ENCODE assay signal across 24 cellular contexts in the genomic region with DNA sequence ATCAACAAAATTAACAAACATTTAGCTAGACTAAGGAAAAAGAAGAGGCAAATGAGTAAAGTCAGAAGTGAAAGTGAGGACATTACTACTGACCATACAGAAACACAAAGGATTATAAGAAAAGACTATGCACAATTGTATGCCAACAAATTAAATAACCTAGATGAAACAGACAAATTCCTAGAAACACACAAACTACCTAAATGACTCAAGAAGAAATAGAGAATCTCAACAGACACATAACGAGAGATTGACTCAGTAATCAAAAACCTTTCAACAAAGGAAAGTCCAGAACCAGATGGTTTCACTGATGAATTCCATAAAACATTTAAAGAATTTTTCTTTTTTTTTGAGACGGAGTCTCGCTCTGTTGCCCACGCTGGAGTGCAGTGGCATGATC. TPM values are rescaled to one million over a fixed set of nuclear protein-coding genes. Genes with fewer than 3 reads are reported as not detected.
DNase-seq lines count a peak whose midpoint lies in the region; ATAC-seq and TF ChIP-seq lines count a peak whose summit lies in the region.
"Had no signal": no experiment of that assay in that cellular context is flagged by ENCODE, and none has a peak within 500 bp of the region (broad histone marks: within the 10 kb centered on the region; RNA-seq: fewer than 3 reads in every experiment).

No MANE protein-coding gene starts in this region.

- H3K9ac ChIP-seq in trophoblast cell (ENCODE audit: low read length) = no peak overlapping the region

- no peak overlapping the region for H3K4me2 ChIP-seq in trophoblast cell (ENCODE audit: low read length)

- no peak overlapping the region for H3K23ac ChIP-seq in trophoblast cell (ENCODE audit: low read length)

- peak; percentile 70 for ATAC-seq in activated CD4-positive, alpha-beta T cell treated with anti-CD3 and anti-CD28 coated beads for 36 hours
- ATAC-seq in GM19351 (IDR thresholded peaks at IDR 0.05; ENCODE audit: unreplicated experiment) (peak; percentile 39), WTC11 (no peak)

- H3K18ac ChIP-seq in trophoblast cell (ENCODE audit: low read length) = peak overlapping the region; percentile 84

- H3K36me3 ChIP-seq in trophoblast cell (ENCODE audit: control insufficient read depth in 1 of 2, insufficient read depth in 2 of 2, low read length in 2 of 2) = peaks cover 0 to 1% of the 10 kb centered on the region in 2 experiments
- H3K36me3 ChIP-seq: Peyer's patch had no signal

- peak overlapping the region; percentile 93 for H4K91ac ChIP-seq in trophoblast cell (ENCODE audit: low read depth, low read length)

- H4K8ac ChIP-seq in trophoblast cell (ENCODE audit: low read depth, low read length) = no peak overlapping the region

- no peaks in the 10 kb centered on the region for H3K27me3 ChIP-seq in trophoblast cell (ENCODE audit: insufficient read depth, low read length)
- H3K27me3 ChIP-seq: Peyer's patch had no signal

- H3K14ac ChIP-seq in trophoblast cell (ENCODE audit: low read length) = peak overlapping the region; percentile 96

- H3K27ac Mint-ChIP-seq in activated CD4-positive, alpha-beta T cell treated with anti-CD3 and anti-CD28 coated beads for 36 hours = no peak overlapping the region
- 0 out of 2 replicates have a peak overlapping the region, but pooled peaks have one; percentile 6 for H3K27ac Mint-ChIP-seq in WTC11
- H3K27ac Mint-ChIP-seq: CD8-positive, alpha-beta memory T cell had no signal

- no peak overlapping the region for H3K4me3 ChIP-seq in trophoblast cell (ENCODE audit: low read depth, low read length)
- H3K4me3 ChIP-seq: Peyer's patch had no signal

- no peak overlapping the region for H2AFZ ChIP-seq in trophoblast cell (ENCODE audit: insufficient read depth, low read length, poor library complexity)

- H2BK12ac ChIP-seq in trophoblast cell (ENCODE audit: low read length) = peak overlapping the region; percentile 95

- DNase-seq in activated CD4-positive, alpha-beta T cell treated with anti-CD3 and anti-CD28 coated beads for 36 hours = no peak
- DNase-seq in activated CD4-positive, alpha-beta T cell treated with anti-CD3 and anti-CD28 coated beads for 4 hours = no peak
- no peak for DNase-seq in WTC11 (ENCODE audit: low spot score)
- no peak for DNase-seq in trophoblast cell
- DNase-seq in hippocampal formation (lab: John Stamatoyannopoulos, UW) = no peak
- no peak for DNase-seq in activated CD4-positive, CD25-positive, alpha-beta regulatory T cell treated with anti-CD3 and anti-CD28 coated beads, Interleukin-2, amount 50 U/mL, for 72 hours
- no peak for DNase-seq in activated naive CD4-positive, alpha-beta T cell (lab: John Stamatoyannopoulos, UW)
- DNase-seq: ACHN; C1 segment of cervical spinal cord; Calu3; CD8-positive, alpha-beta memory T cell; GDM1; GOT3; HCEC 1CT; KG1; NCI-H1105; NCI-H146; NCI-H2029 treated with DMSO at 0.1 percent for 48 hours; NCI-H345; NCI-H524; NCI-H82; Peyer's patch had no signal

- no peak overlapping the region for H4K12ac ChIP-seq in trophoblast cell (ENCODE audit: low read depth, low read length)

- CTCF ChIA-PET in activated CD4-positive, alpha-beta T cell treated with anti-CD3 and anti-CD28 coated beads for 36 hours (lab: Charles Lee) = no interaction called here
- CTCF ChIA-PET in WTC11 (lab: Charles Lee) = interaction anchor here (2.3 kb wide), 1 partner anchor 18 kb away, joined by 9 read pairs; no protein-coding TSS in a partner anchor

- H3K9me3 ChIP-seq in trophoblast cell (ENCODE audit: insufficient read depth, low read depth, low read length) = no peaks in the 10 kb centered on the region

- H3K27me3 Mint-ChIP-seq in activated CD4-positive, alpha-beta T cell treated with anti-CD3 and anti-CD28 coated beads for 36 hours = peaks cover 2% of the 10 kb centered on the region
- H3K27me3 Mint-ChIP-seq in WTC11 (ENCODE audit: low read depth) = no peaks in the 10 kb centered on the region

- peak overlapping the region; percentile 98 for H2BK5ac ChIP-seq in trophoblast cell (ENCODE audit: low read depth, low read length, poor library complexity)

- peak overlapping the region; percentile 86 for H3K27ac ChIP-seq in trophoblast cell (ENCODE audit: low read depth, low read length)
- H3K27ac ChIP-seq: 22Rv1, Peyer's patch had no signal

- intact Hi-C loops in activated CD4-positive, alpha-beta T cell treated with anti-CD3 and anti-CD28 coated beads for 36 hours (cut with DNase I, micrococcal nuclease) = no loop called here

- no CpG with 5 or more reads among the region's 4 CpGs for WGBS in trophoblast cell (ENCODE audit: extremely low coverage, insufficient coverage, insufficient read length)

- H2BK120ac ChIP-seq in trophoblast cell (ENCODE audit: insufficient read depth, low read length, poor library complexity) = peak overlapping the region; percentile 97

- POLR2A ChIA-PET in activated CD4-positive, alpha-beta T cell treated with anti-CD3 and anti-CD28 coated beads for 36 hours (lab: Charles Lee) = no interaction called here
- POLR2A ChIA-PET in WTC11 (lab: Charles Lee) = no interaction called here

- peaks cover 10 to 14% of the 10 kb centered on the region in 2 experiments for H3K4me1 ChIP-seq in trophoblast cell (ENCODE audit: control insufficient read depth in 1 of 2, insufficient read depth in 2 of 2, low read length in 2 of 2)
- H3K4me1 ChIP-seq: Peyer's patch had no signal

- H3K9me3 Mint-ChIP-seq in activated CD4-positive, alpha-beta T cell treated with anti-CD3 and anti-CD28 coated beads for 36 hours (ENCODE audit: low read depth) = peaks cover 8% of the 10 kb centered on the region
- peaks cover 19% of the 10 kb centered on the region for H3K9me3 Mint-ChIP-seq in WTC11

- peaks cover 1% of the 10 kb centered on the region for H3K79me2 ChIP-seq in trophoblast cell (ENCODE audit: control insufficient read depth, insufficient read depth, low read length, poor library complexity)

- peaks cover 21% of the 10 kb centered on the region for H3K79me1 ChIP-seq in trophoblast cell (ENCODE audit: low read length)

- no peak overlapping the region for H3K4ac ChIP-seq in trophoblast cell (ENCODE audit: low read depth, low read length)

- peaks cover 6% of the 10 kb centered on the region for H3K4me1 Mint-ChIP-seq in activated CD4-positive, alpha-beta T cell treated with anti-CD3 and anti-CD28 coated beads for 36 hours
- H3K4me1 Mint-ChIP-seq in WTC11 = peaks cover 25% of the 10 kb centered on the region

- no peak for TF ChIP-seq CTCF in WTC11 (IDR thresholded peaks at IDR 0.05)

- peak overlapping the region; percentile 91 for H2AK5ac ChIP-seq in trophoblast cell (ENCODE audit: low read length)

- H3K4me3 Mint-ChIP-seq in activated CD4-positive, alpha-beta T cell treated with anti-CD3 and anti-CD28 coated beads for 36 hours = no peak overlapping the region
- H3K4me3 Mint-ChIP-seq in WTC11 = no peak overlapping the region
- H3K4me3 Mint-ChIP-seq: CD8-positive, alpha-beta memory T cell had no signal

- no peaks in the 10 kb centered on the region for H3K36me3 Mint-ChIP-seq in activated CD4-positive, alpha-beta T cell treated with anti-CD3 and anti-CD28 coated beads for 36 hours (ENCODE audit: low read depth)
- H3K36me3 Mint-ChIP-seq in WTC11 = peaks cover 13% of the 10 kb centered on the region

TF ChIP-seq in WTC11, 78 proteins besides CTCF, POLR2A, EP300 and RAD21 (continues in another document):
- no peak for TF ChIP-seq ZNF317 (CRISPR knock-in tag; IDR thresholded peaks at IDR 0.05; ENCODE audit: borderline replicate concordance, low read depth)
- no peak for TF ChIP-seq ZNF138 (CRISPR knock-in tag; conservative IDR thresholded peaks at IDR 0.05)
- TF ChIP-seq, protein P1, sequence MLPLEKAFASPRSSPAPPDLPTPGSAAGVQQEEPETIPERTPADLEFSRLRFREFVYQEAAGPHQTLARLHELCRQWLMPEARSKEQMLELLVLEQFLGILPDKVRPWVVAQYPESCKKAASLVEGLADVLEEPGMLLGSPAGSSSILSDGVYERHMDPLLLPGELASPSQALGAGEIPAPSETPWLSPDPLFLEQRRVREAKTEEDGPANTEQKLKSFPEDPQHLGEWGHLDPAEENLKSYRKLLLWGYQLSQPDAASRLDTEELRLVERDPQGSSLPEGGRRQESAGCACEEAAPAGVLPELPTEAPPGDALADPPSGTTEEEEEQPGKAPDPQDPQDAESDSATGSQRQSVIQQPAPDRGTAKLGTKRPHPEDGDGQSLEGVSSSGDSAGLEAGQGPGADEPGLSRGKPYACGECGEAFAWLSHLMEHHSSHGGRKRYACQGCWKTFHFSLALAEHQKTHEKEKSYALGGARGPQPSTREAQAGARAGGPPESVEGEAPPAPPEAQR (CRISPR knock-in tag; IDR thresholded peaks at IDR 0.05) = no peak
- no peak for TF ChIP-seq FOXP4 (CRISPR knock-in tag; IDR thresholded peaks at IDR 0.05)

RNA-seq across cellular contexts. Expression of gene MYLK3, which starts 35.7 kb away (rescaled TPM):
- total RNA-seq in activated CD4-positive, alpha-beta T cell treated with anti-CD3 and anti-CD28 coated beads for 36 hours = under 1 TPM; 0.05 to 0.27 TPM
- total RNA-seq in WTC11 (2021) = 0.30 to 0.79 TPM (median 0.41 TPM) in 3 replicates
- 1.8 and 2.2 TPM in 2 replicates for polyA plus RNA-seq in trophoblast cell (2013)
- total RNA-seq: Peyer's patch had no signal
- polyA plus RNA-seq: CD8-positive, alpha-beta memory T cell had no signal

RNA-seq across cellular contexts. Expression of gene C16orf87, which starts 47.2 kb away (rescaled TPM):
- 10 to 100 TPM; 14.6 to 17.2 TPM for total RNA-seq in activated CD4-positive, alpha-beta T cell treated with anti-CD3 and anti-CD28 coated beads for 36 hours
- total RNA-seq in WTC11 (2021) = 21.8 to 22.5 TPM (median 22.5 TPM) in 3 replicates
- polyA plus RNA-seq in trophoblast cell (2013) = 30.3 and 33.4 TPM in 2 replicates
